ENCODE assay signal across 31 cellular contexts in genomic region chr22:35580351-35581022, GRCh38. TPM values are rescaled to one million over a fixed set of nuclear protein-coding genes. Genes with fewer than 3 reads are reported as not detected.
"Had no signal": no experiment of that assay in that cellular context is flagged by ENCODE, and none has a peak within 500 bp of the region (broad histone marks: within the 10 kb centered on the region; RNA-seq: fewer than 3 reads in every experiment).

No MANE protein-coding gene starts in this region.

- H3K9me3 ChIP-seq: colonic mucosa, esophagus muscularis mucosa, left lung, lower lobe of right lung, pancreas, suprapubic skin, transverse colon, upper lobe of right lung, uterus had no signal

- ATAC-seq: foreskin keratinocyte; left lung; lower lobe of right lung; naive thymus-derived CD8-positive, alpha-beta T cell; pancreas; sciatic nerve; stimulated activated naive CD8-positive, alpha-beta T cell treated with anti-CD3 and anti-CD28 coated beads, Interleukin-15, amount 100 ng/mL, for 72 hours; upper lobe of right lung had no signal

- H3K36me3 ChIP-seq: colonic mucosa, esophagus muscularis mucosa, left lung, lower lobe of right lung, pancreas, suprapubic skin, transverse colon, upper lobe of right lung, uterus had no signal

- H3K27ac ChIP-seq: colonic mucosa, esophagus muscularis mucosa, foreskin keratinocyte, left lung, lower lobe of right lung, pancreas, suprapubic skin, transverse colon, upper lobe of right lung, uterus had no signal

- H3K27me3 ChIP-seq: colonic mucosa, esophagus muscularis mucosa, left lung, pancreas, suprapubic skin, transverse colon, upper lobe of right lung, uterus had no signal

- FAIRE-seq: endothelial cell of umbilical vein, kidney, pancreas had no signal

- H3K4me2 ChIP-seq: smooth muscle cell had no signal

- DNase-seq: colonic mucosa; dermis blood vessel endothelial cell; effector memory CD4-positive, alpha-beta T cell; foreskin keratinocyte; glutamatergic neuron; kidney; left lung; lower lobe of right lung; naive thymus-derived CD8-positive, alpha-beta T cell; nephron progenitor cell; occipital lobe; pancreas; retina; stimulated activated CD4-positive, alpha-beta T cell treated with anti-CD3 and anti-CD28 coated beads, Interleukin-12 subunit alpha, Interleukin-12 subunit beta, amount 100 ng/mL, for 4 hours; stimulated activated CD4-positive, alpha-beta T cell treated with anti-CD3 and anti-CD28 coated beads, Interleukin-1b, Interleukin-23, amount 100 ng/mL, for 48 hours; stimulated activated CD4-positive, alpha-beta T cell treated with anti-CD3 and anti-CD28 coated beads, Interleukin-4, amount 100 ng/mL, for 1 hour; stimulated activated CD8-positive, alpha-beta memory T cell treated with anti-CD3 and anti-CD28 coated beads, Interleukin-4, amount 100 ng/mL, for 48 hours; stimulated activated naive CD4-positive, alpha-beta T cell; stimulated activated naive CD8-positive, alpha-beta T cell treated with anti-CD3 and anti-CD28 coated beads, Interleukin-15, amount 100 ng/mL, for 72 hours; transverse colon; upper lobe of right lung; uterus had no signal

- H3K4me3 ChIP-seq: colonic mucosa, esophagus muscularis mucosa, left lung, lower lobe of right lung, pancreas, smooth muscle cell, suprapubic skin, transverse colon, upper lobe of right lung, uterus had no signal

- H3K4me1 ChIP-seq: colonic mucosa, foreskin keratinocyte, left lung, lower lobe of right lung, pancreas, upper lobe of right lung, uterus had no signal

RNA-seq across cellular contexts. Expression of gene MB, which starts 36.6 kb away (rescaled TPM):
- total RNA-seq: chondrocyte; dermis blood vessel endothelial cell; endothelial cell of umbilical vein; epithelial cell of proximal tubule; fibroblast of lung; foreskin keratinocyte; kidney; naive thymus-derived CD8-positive, alpha-beta T cell; occipital lobe; pulmonary artery endothelial cell; sciatic nerve; smooth muscle cell had no signal
- polyA plus RNA-seq: endothelial cell of umbilical vein; fibroblast of lung; foreskin keratinocyte; naive thymus-derived CD8-positive, alpha-beta T cell had no signal

RNA-seq across cellular contexts. Expression of gene RASD2, which starts 39.9 kb away (rescaled TPM):
- total RNA-seq: endothelial cell of umbilical vein; naive thymus-derived CD8-positive, alpha-beta T cell; pulmonary artery endothelial cell had no signal
- polyA plus RNA-seq: endothelial cell of umbilical vein, smooth muscle cell had no signal
